In genomic region chr6:101268541-101268940, GRCh38 we compare ENCODE assay signal across 19 cellular contexts.
"Had no signal": no experiment of that assay in that cellular context is flagged by ENCODE, and none has a peak within 500 bp of the region (broad histone marks: within the 10 kb centered on the region; RNA-seq: fewer than 3 reads in every experiment).

No MANE protein-coding gene starts in this region.

- H3K36me3 Mint-ChIP-seq: activated CD8-positive, alpha-beta memory T cell treated with anti-CD3 and anti-CD28 coated beads, Interleukin-2, amount 10 ng/mL, durations not matched to agents 7 days and 5 days; activated naive CD8-positive, alpha-beta T cell treated with anti-CD3 and anti-CD28 coated beads, Interleukin-2, amount 10 ng/mL, durations not matched to agents 7 days and 5 days had no signal

- FAIRE-seq: endometrium had no signal

- H3K27me3 ChIP-seq: body of pancreas, heart right ventricle, right atrium auricular region, tibial nerve, vagina had no signal

- H3K27ac ChIP-seq: body of pancreas, heart right ventricle, prostate gland, right atrium auricular region, tibial nerve, vagina had no signal

- H3K9me3 ChIP-seq: prostate gland, vagina had no signal

- H3K4me3 ChIP-seq: body of pancreas, heart right ventricle, prostate gland, right atrium auricular region, tibial nerve, vagina had no signal

- H3K27me3 Mint-ChIP-seq: activated CD4-positive, alpha-beta memory T cell treated with anti-CD3 and anti-CD28 coated beads, Interleukin-2, amount 10 ng/mL, durations not matched to agents 7 days and 5 days; activated CD8-positive, alpha-beta memory T cell treated with anti-CD3 and anti-CD28 coated beads, Interleukin-2, amount 10 ng/mL, durations not matched to agents 7 days and 5 days; activated naive CD8-positive, alpha-beta T cell treated with anti-CD3 and anti-CD28 coated beads, Interleukin-2, amount 10 ng/mL, durations not matched to agents 7 days and 5 days; stimulated activated naive CD8-positive, alpha-beta T cell treated with anti-CD3 and anti-CD28 coated beads, Interleukin-15, Interleukin-2, amounts not matched to agents 100 ng/mL and 50 ng/mL, for 24 hours had no signal

- H3K36me3 ChIP-seq: heart right ventricle, prostate gland, right atrium auricular region, tibial nerve, vagina had no signal

- H3K4me3 Mint-ChIP-seq: activated CD4-positive, alpha-beta memory T cell treated with anti-CD3 and anti-CD28 coated beads, Interleukin-2, amount 10 ng/mL, durations not matched to agents 7 days and 5 days; activated CD8-positive, alpha-beta memory T cell treated with anti-CD3 and anti-CD28 coated beads, Interleukin-2, amount 10 ng/mL, durations not matched to agents 7 days and 5 days; activated naive CD8-positive, alpha-beta T cell treated with anti-CD3 and anti-CD28 coated beads, Interleukin-2, amount 10 ng/mL, durations not matched to agents 7 days and 5 days; immature natural killer cell; naive thymus-derived CD4-positive, alpha-beta T cell; stimulated activated naive CD8-positive, alpha-beta T cell treated with anti-CD3 and anti-CD28 coated beads, Interleukin-15, Interleukin-2, amounts not matched to agents 100 ng/mL and 50 ng/mL, for 24 hours had no signal

- H3K4me1 Mint-ChIP-seq: activated CD8-positive, alpha-beta memory T cell treated with anti-CD3 and anti-CD28 coated beads, Interleukin-2, amount 10 ng/mL, durations not matched to agents 7 days and 5 days; immature natural killer cell had no signal

- H3K4me1 ChIP-seq: body of pancreas, heart right ventricle, prostate gland, right atrium auricular region, tibial nerve, vagina had no signal

- DNase-seq: activated CD4-positive, alpha-beta memory T cell treated with anti-CD3 and anti-CD28 coated beads, Interleukin-2, amount 10 ng/mL, durations not matched to agents 7 days and 5 days; activated CD4-positive, alpha-beta T cell treated with anti-CD3 and anti-CD28 coated beads for 48 hours; activated CD4-positive, CD25-positive, alpha-beta regulatory T cell; activated CD8-positive, alpha-beta memory T cell treated with anti-CD3 and anti-CD28 coated beads, Interleukin-2, amount 10 ng/mL, durations not matched to agents 7 days and 5 days; activated naive CD4-positive, alpha-beta T cell treated with Interleukin-2 at 50 U/mL for 16 hours; activated naive CD8-positive, alpha-beta T cell treated with anti-CD3 and anti-CD28 coated beads, Interleukin-2, amount 10 ng/mL, durations not matched to agents 7 days and 5 days; body of pancreas; cortex of kidney; heart right ventricle; immature natural killer cell; mesenchymal stem cell; naive thymus-derived CD4-positive, alpha-beta T cell; T1000 had no signal

- ATAC-seq: activated CD8-positive, alpha-beta memory T cell treated with anti-CD3 and anti-CD28 coated beads, Interleukin-2, amount 10 ng/mL, durations not matched to agents 7 days and 5 days; body of pancreas; heart right ventricle; naive thymus-derived CD4-positive, alpha-beta T cell had no signal

- H3K9me3 Mint-ChIP-seq: activated CD4-positive, alpha-beta memory T cell treated with anti-CD3 and anti-CD28 coated beads, Interleukin-2, amount 10 ng/mL, durations not matched to agents 7 days and 5 days had no signal

- H3K27ac Mint-ChIP-seq: activated CD4-positive, alpha-beta memory T cell treated with anti-CD3 and anti-CD28 coated beads, Interleukin-2, amount 10 ng/mL, durations not matched to agents 7 days and 5 days; activated CD8-positive, alpha-beta memory T cell treated with anti-CD3 and anti-CD28 coated beads, Interleukin-2, amount 10 ng/mL, durations not matched to agents 7 days and 5 days; activated naive CD8-positive, alpha-beta T cell treated with anti-CD3 and anti-CD28 coated beads, Interleukin-2, amount 10 ng/mL, durations not matched to agents 7 days and 5 days; immature natural killer cell; stimulated activated naive CD8-positive, alpha-beta T cell treated with anti-CD3 and anti-CD28 coated beads, Interleukin-15, Interleukin-2, amounts not matched to agents 100 ng/mL and 50 ng/mL, for 24 hours had no signal
